In the genomic region with DNA sequence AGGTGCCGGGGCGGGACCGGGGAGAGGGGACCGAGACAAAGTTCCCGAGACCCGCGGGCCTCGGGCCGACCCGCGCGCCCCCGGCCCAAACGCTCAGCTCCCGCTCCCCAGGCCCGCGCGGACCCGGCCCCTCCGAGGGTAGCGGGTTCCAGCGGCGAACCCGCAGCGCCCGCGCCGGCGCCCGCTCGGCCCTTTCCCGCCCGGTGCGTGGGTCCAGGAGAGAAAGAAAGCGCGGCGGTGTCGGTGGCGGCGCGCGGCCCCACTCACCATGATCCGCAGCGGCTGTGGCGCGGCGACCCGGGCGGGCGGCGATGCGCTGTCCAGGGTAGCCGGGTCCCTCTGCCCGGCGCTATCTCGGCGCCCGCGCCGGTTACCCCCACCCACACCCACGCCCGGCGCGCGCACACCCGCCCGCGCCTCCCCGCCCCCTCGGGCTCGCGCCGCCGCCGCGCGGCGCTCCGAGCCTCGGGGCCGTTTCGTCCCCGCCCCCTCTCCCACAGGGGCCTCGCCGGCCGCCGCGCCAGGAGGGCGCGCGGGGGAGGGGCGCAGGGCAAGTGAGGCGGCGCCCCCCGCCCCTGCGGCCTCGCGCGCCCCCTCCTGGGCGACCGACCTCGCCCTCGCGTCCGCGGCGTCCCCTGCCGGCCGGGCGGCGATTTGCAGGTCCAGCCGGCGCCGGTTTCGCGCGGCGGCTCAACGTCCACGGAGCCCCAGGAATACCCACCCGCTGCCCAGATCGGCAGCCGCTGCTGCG, we compare ENCODE assay signal across 8 cellular contexts. TPM values are rescaled to one million over a fixed set of nuclear protein-coding genes. Genes with fewer than 3 reads are reported as not detected.
DNase-seq lines count a peak whose midpoint lies in the region; ATAC-seq, FAIRE-seq and TF ChIP-seq lines count a peak whose summit lies in the region.

TSS of gene ELOVL2 (minus strand) at position 345 of the 751 bp plus-strand sequence. CDS start at position 270, 75 bp downstream.

- H2AFZ ChIP-seq in GM23248 = peak within 1 kb of the TSS; percentile 63

- H3F3A ChIP-seq in GM23248 (ENCODE audit: insufficient read depth) = peaks cover 7% of the 10 kb centered on the region; the same call in 1 of the 2 replicates

- peak within 1 kb of the TSS; percentile 78 to 79 for H3K4me3 Mint-ChIP-seq in stimulated activated naive CD8-positive, alpha-beta T cell treated with anti-CD3 and anti-CD28 coated beads, Interleukin-15, amount 100 ng/mL, for 72 hours

- H3K36me3 ChIP-seq in GM23248 (ENCODE audit: low read depth) (no peaks in the 10 kb centered on the region), Panc1 (ENCODE audit: control insufficient read depth, insufficient read depth, low read length) (no peaks in the 10 kb centered on the region), bronchial epithelial cell (ENCODE audit: control insufficient read depth, insufficient read depth, low read length) (no peaks in the 10 kb centered on the region)

- POLR2A ChIA-PET in Panc1 (lab: Charles Lee) = interaction anchor here (0.7 kb wide), 1 partner anchor 14 kb away, joined by 4 read pairs; no protein-coding TSS in a partner anchor

- H3K27me3 ChIP-seq in GM23248 (replicated peaks; ENCODE audit: insufficient read depth) (peaks cover 17% of the 10 kb centered on the region), Panc1 (ENCODE audit: control insufficient read depth, insufficient read depth, low read length) (no peaks in the 10 kb centered on the region), bronchial epithelial cell (ENCODE audit: control insufficient read depth, insufficient read depth, low read length) (peaks cover 17% of the 10 kb centered on the region)

- no peak within 1 kb of the TSS for H3K9ac ChIP-seq in GM23248

- peak within 1 kb of the TSS; percentile 71 for H3K4me3 ChIP-seq in GM23248
- peak within 1 kb of the TSS; percentile 56 to 75 for H3K4me3 ChIP-seq in Panc1 (ENCODE audit: low read depth in 2 of 2, low read length in 2 of 2)
- peak within 1 kb of the TSS; percentile 20 for H3K4me3 ChIP-seq in bronchial epithelial cell (ENCODE audit: low read depth, low read length)

- no peaks in the 10 kb centered on the region for H4K20me1 ChIP-seq in GM23248 (ENCODE audit: insufficient read depth)

- peak within 1 kb of the TSS; percentile 49 for H3K4me2 ChIP-seq in GM23248 (ENCODE audit: unreplicated experiment)

- CTCF ChIA-PET in Panc1 (lab: Charles Lee) = no interaction called here

- peaks cover 81% of the 10 kb centered on the region for H3K27me3 Mint-ChIP-seq in stimulated activated naive CD8-positive, alpha-beta T cell treated with anti-CD3 and anti-CD28 coated beads, Interleukin-15, amount 100 ng/mL, for 72 hours

- no peak within 1 kb of the TSS for H3K27ac Mint-ChIP-seq in stimulated activated naive CD8-positive, alpha-beta T cell treated with anti-CD3 and anti-CD28 coated beads, Interleukin-15, amount 100 ng/mL, for 72 hours

- H3K4me1 ChIP-seq in GM23248 (ENCODE audit: insufficient read depth) (no peaks in the 10 kb centered on the region), Panc1 (ENCODE audit: control insufficient read depth, insufficient read depth, low read length) (peaks cover 29% of the 10 kb centered on the region)

- no peak within 1 kb of the TSS for H3K27ac ChIP-seq in GM23248
- H3K27ac ChIP-seq in Panc1 (ENCODE audit: low read length) = peak within 1 kb of the TSS; percentile 81

- H3K9me2 ChIP-seq in GM23248 (ENCODE audit: insufficient read depth) = no peaks in the 10 kb centered on the region

- DNase-seq in DMS53 (lab: John Stamatoyannopoulos, UW) (peak; percentile 82), GM23248 (peak; percentile 74), Panc1 (ENCODE audit: low read depth, low spot score) (no peak), bronchial epithelial cell (ENCODE audit: low read depth) (no peak), kidney tubule cell (ENCODE audit: low spot score) (peak; percentile 21), NCI-H524 treated with DMSO at 0.1 percent for 48 hours (lab: John Stamatoyannopoulos, UW) (no peak), NK-92 (lab: John Stamatoyannopoulos, UW; ENCODE audit: unreplicated experiment) (no peak)
- peak; percentile 14 to 25 for DNase-seq in stimulated activated naive CD8-positive, alpha-beta T cell treated with anti-CD3 and anti-CD28 coated beads, Interleukin-15, amount 100 ng/mL, for 72 hours

- no TSS peak for BruUV-seq in Panc1 (replicated peaks; lab: Mats Ljungman, UMichigan)

- WGBS in GM23248 (ENCODE audit: low coverage in 1 of 2, low lambda C conversion rate in 2 of 2, missing lambda C conversion rate in 2 of 2), 2 experiments = 11 to 13% methylated on average over 21 to 57 of the region's 124 CpGs

- H3K4me1 Mint-ChIP-seq in stimulated activated naive CD8-positive, alpha-beta T cell treated with anti-CD3 and anti-CD28 coated beads, Interleukin-15, amount 100 ng/mL, for 72 hours = peaks cover 17% of the 10 kb centered on the region

- FAIRE-seq in bronchial epithelial cell (lab: Jason Lieb, UNC) = no peak

- in situ Hi-C loops in GM23248 (cut with MboI) = no loop called here
- in situ Hi-C loops in Panc1 (cut with HindIII; ENCODE audit: low pct_unique_long_range_greater_than_20kb, low sequenced_read_pairs) = no loop called here

- H3K9me3 ChIP-seq in GM23248 (ENCODE audit: low read depth) = no peaks in the 10 kb centered on the region
- no peaks in the 10 kb centered on the region for H3K9me3 ChIP-seq in Panc1 (ENCODE audit: control insufficient read depth, insufficient read depth, low read depth, low read length)

- H3K79me2 ChIP-seq in GM23248 (ENCODE audit: insufficient read depth) = no peaks in the 10 kb centered on the region

- peak; percentile 100 for TF ChIP-seq CTCF in Panc1 (IDR thresholded peaks at IDR 0.05)
- TF ChIP-seq CTCF in bronchial epithelial cell (IDR thresholded peaks at IDR 0.05; ENCODE audit: insufficient read depth, low read length, severe bottlenecking) = peak; percentile 50

- ATAC-seq in Panc1 = peak; percentile 83
- ATAC-seq in stimulated activated naive CD8-positive, alpha-beta T cell treated with anti-CD3 and anti-CD28 coated beads, Interleukin-15, amount 100 ng/mL, for 72 hours = peak; percentile 72

- intact Hi-C loops in Panc1 (cut with micrococcal nuclease; ENCODE audit: unreplicated experiment) = loop anchor here (5.0 kb wide), 2 partner anchors 37 to 92 kb away; no protein-coding TSS in a partner anchor

- H3K9me3 Mint-ChIP-seq in stimulated activated naive CD8-positive, alpha-beta T cell treated with anti-CD3 and anti-CD28 coated beads, Interleukin-15, amount 100 ng/mL, for 72 hours = no peaks in the 10 kb centered on the region

RNA-seq across cellular contexts. Expression of gene ELOVL2, which starts in this region (rescaled TPM):
- 0.32 and 0.76 TPM in 2 replicates for total RNA-seq in GM23248 (2014; rRNA removed; shearing (Covaris generic))
- 0.29 and 0.42 TPM in 2 replicates for polyA plus RNA-seq in GM23248 (2016; fragmentation: Nextera tagmentation; extraction: Ambion mirVana)
- total RNA-seq in Panc1 (2021; ENCODE audit: unreplicated experiment) = 27.8 TPM
- polyA plus RNA-seq in Panc1 (2012; ENCODE audit: insufficient read length) = 12.1 TPM
- total RNA-seq in bronchial epithelial cell = under 0.01 TPM in 1 of 2 replicates, not detected in the other

Comparison
In these comparisons a context has a peak if more than half of its experiments do, and no peak if none do; other contexts are left out.
1. RNA of gene ELOVL2 (total RNA-seq): 27.8 TPM in Panc1 (single experiment); 0.32 to 0.76 TPM in GM23248 and under 0.01 TPM in bronchial epithelial cell; every median in the first group is over 10 times any median in the second.
2. Peak in DNase-seq, H3K4me3 ChIP-seq and H3K4me2 ChIP-seq in GM23248; RNA of the gene not detected or under 1 TPM.
3. DNase-seq: peak in DMS53 (single experiment), kidney tubule cell (single experiment) and stimulated activated naive CD8-positive, alpha-beta T cell treated with anti-CD3 and anti-CD28 coated beads, Interleukin-15, amount 100 ng/mL, for 72 hours (2 of 2); none in Panc1 (single experiment), bronchial epithelial cell (single experiment), NCI-H524 treated with DMSO at 0.1 percent for 48 hours (single experiment) and NK-92 (single experiment).
4. H3K4me3 ChIP-seq: peak in every context shown above with its lines; median percentile 71 in GM23248; 66 in Panc1; 20 in bronchial epithelial cell.